8 cellular contexts compared by ENCODE assay signal in genomic region chr4:123588631-123589223, GRCh38.
DNase-seq lines count a peak whose midpoint lies in the region; ATAC-seq and TF ChIP-seq lines count a peak whose summit lies in the region.

No MANE protein-coding gene starts in this region.

- H3K4me2 ChIP-seq in Karpas-422 (ENCODE audit: low read depth, low read length, poor library complexity, severe bottlenecking), result no peak overlapping the region

- no peaks in the 10 kb centered on the region for H3K79me2 ChIP-seq in Karpas-422 (ENCODE audit: low read length)

- H3K9me3 Mint-ChIP-seq in activated T-helper 1 cell treated with anti-CD3 and anti-CD28 coated beads, Interleukin-12 subunit alpha, Interleukin-12 subunit beta, Interleukin-2, Interleukin-4 antibody, amounts not matched to agents 30 ng/mL and 10 ng/mL and 1 ng/mL, durations not matched to agents 14 hours and 24 hours and 36 hours, result peaks cover 4% of the 10 kb centered on the region

- intact Hi-C loops in activated T-helper 1 cell treated with anti-CD3 and anti-CD28 coated beads, Interleukin-12 subunit alpha, Interleukin-12 subunit beta, Interleukin-2, Interleukin-4 antibody, amounts not matched to agents 30 ng/mL and 10 ng/mL and 1 ng/mL, durations not matched to agents 14 hours and 24 hours and 36 hours (cut with micrococcal nuclease), result no loop called here
- intact Hi-C loops in uterus (cut with DNase I; ENCODE audit: low total_unique reads), result loop anchor here (5.0 kb wide), 1 partner anchor 589 kb away; no protein-coding TSS in a partner anchor

- ATAC-seq in GM19372 (IDR thresholded peaks at IDR 0.05; ENCODE audit: low read depth, unreplicated experiment) (peak; percentile 65), HG03159 (IDR thresholded peaks at IDR 0.05; ENCODE audit: unreplicated experiment) (peak; percentile 77)

- no peaks in the 10 kb centered on the region for H3K9me2 ChIP-seq in Karpas-422 (replicated peaks; ENCODE audit: insufficient read depth, low read length)

- H3K27ac Mint-ChIP-seq in activated T-helper 1 cell treated with anti-CD3 and anti-CD28 coated beads, Interleukin-12 subunit alpha, Interleukin-12 subunit beta, Interleukin-2, Interleukin-4 antibody, amounts not matched to agents 30 ng/mL and 10 ng/mL and 1 ng/mL, durations not matched to agents 14 hours and 24 hours and 36 hours, result no peak overlapping the region

- no peak overlapping the region for H2AFZ ChIP-seq in Karpas-422 (ENCODE audit: low read length)

- H3K27ac ChIP-seq in uterus (peak overlapping the region in 1 of 2 donors; percentile 44), Karpas-422 (ENCODE audit: low read length) (no peak overlapping the region)

- H3K4me3 Mint-ChIP-seq in activated T-helper 1 cell treated with anti-CD3 and anti-CD28 coated beads, Interleukin-12 subunit alpha, Interleukin-12 subunit beta, Interleukin-2, Interleukin-4 antibody, amounts not matched to agents 30 ng/mL and 10 ng/mL and 1 ng/mL, durations not matched to agents 14 hours and 24 hours and 36 hours, result no peak overlapping the region

- DNase-seq in AG20443 (ENCODE audit: low spot score) (peak; percentile 39), SKM-1 treated with dmso at 0.1 percent for 144 hours (lab: John Stamatoyannopoulos, UW; ENCODE audit: unreplicated experiment) (peak; percentile 65), medulla oblongata (ENCODE audit: extremely low spot score) (peak; percentile 33), uterus (no peak), Karpas-422 (no peak)
- no peak for DNase-seq in activated T-helper 1 cell treated with anti-CD3 and anti-CD28 coated beads, Interleukin-12 subunit alpha, Interleukin-12 subunit beta, Interleukin-2, Interleukin-4 antibody, amounts not matched to agents 30 ng/mL and 10 ng/mL and 1 ng/mL, durations not matched to agents 14 hours and 24 hours and 36 hours (ENCODE audit: low spot score)

- H3K9me3 ChIP-seq in uterus (no peaks in the 10 kb centered on the region), Karpas-422 (ENCODE audit: low read length) (no peaks in the 10 kb centered on the region)

- peaks cover 11% of the 10 kb centered on the region for H3K4me1 Mint-ChIP-seq in activated T-helper 1 cell treated with anti-CD3 and anti-CD28 coated beads, Interleukin-12 subunit alpha, Interleukin-12 subunit beta, Interleukin-2, Interleukin-4 antibody, amounts not matched to agents 30 ng/mL and 10 ng/mL and 1 ng/mL, durations not matched to agents 14 hours and 24 hours and 36 hours (ENCODE audit: low read depth)

- H3K4me1 ChIP-seq in uterus, result no peaks in the 10 kb centered on the region
- no peaks in the 10 kb centered on the region for H3K4me1 ChIP-seq in Karpas-422 (ENCODE audit: low read length)

- no peaks in the 10 kb centered on the region for H4K20me1 ChIP-seq in Karpas-422 (ENCODE audit: insufficient read depth, low read depth, low read length)

- H3K27me3 ChIP-seq in uterus (no peaks in the 10 kb centered on the region), Karpas-422 (ENCODE audit: low read length) (no peaks in the 10 kb centered on the region)

- H3K36me3 ChIP-seq in uterus (no peaks in the 10 kb centered on the region), Karpas-422 (ENCODE audit: insufficient read depth, low read length) (no peaks in the 10 kb centered on the region)

- no peaks in the 10 kb centered on the region for H3K27me3 Mint-ChIP-seq in activated T-helper 1 cell treated with anti-CD3 and anti-CD28 coated beads, Interleukin-12 subunit alpha, Interleukin-12 subunit beta, Interleukin-2, Interleukin-4 antibody, amounts not matched to agents 30 ng/mL and 10 ng/mL and 1 ng/mL, durations not matched to agents 14 hours and 24 hours and 36 hours (ENCODE audit: insufficient read depth)

- TF ChIP-seq POLR2A in uterus (IDR thresholded peaks at IDR 0.05), result no peak

- TF ChIP-seq CTCF in uterus (IDR thresholded peaks at IDR 0.05), result no peak

- H3K4me3 ChIP-seq in uterus (no peak overlapping the region), Karpas-422 (ENCODE audit: low read length) (no peak overlapping the region)

- no peak overlapping the region for H3K9ac ChIP-seq in Karpas-422 (ENCODE audit: low read length)

- H3K36me3 Mint-ChIP-seq in activated T-helper 1 cell treated with anti-CD3 and anti-CD28 coated beads, Interleukin-12 subunit alpha, Interleukin-12 subunit beta, Interleukin-2, Interleukin-4 antibody, amounts not matched to agents 30 ng/mL and 10 ng/mL and 1 ng/mL, durations not matched to agents 14 hours and 24 hours and 36 hours (ENCODE audit: low read depth), result peaks cover 2% of the 10 kb centered on the region

Comparison
In these comparisons a context has a peak if more than half of its experiments do, and no peak if none do; other contexts are left out.
1. DNase-seq: peak in AG20443 (single experiment), SKM-1 treated with dmso at 0.1 percent for 144 hours (single experiment) and medulla oblongata (single experiment); none in activated T-helper 1 cell treated with anti-CD3 and anti-CD28 coated beads, Interleukin-12 subunit alpha, Interleukin-12 subunit beta, Interleukin-2, Interleukin-4 antibody, amounts not matched to agents 30 ng/mL and 10 ng/mL and 1 ng/mL, durations not matched to agents 14 hours and 24 hours and 36 hours (single experiment), uterus (0 of 2) and Karpas-422 (single experiment).